ENCODE assay signal across 8 cellular contexts in genomic region chr9:111036946-111037743, GRCh38. TPM values are rescaled to one million over a fixed set of nuclear protein-coding genes. Genes with fewer than 3 reads are reported as not detected.
DNase-seq lines count a peak whose midpoint lies in the region; TF ChIP-seq lines count a peak whose summit lies in the region.

No MANE protein-coding gene starts in this region.

- peak overlapping the region; percentile 74 to 87 (median 84) for H3K27ac ChIP-seq in esophagus muscularis mucosa (replicated peaks in 1 of 4)

- TF ChIP-seq EP300 in esophagus muscularis mucosa (IDR thresholded peaks at IDR 0.05), result no peak

- no peaks in the 10 kb centered on the region for H3K27me3 Mint-ChIP-seq in nephron (ENCODE audit: low read depth)

- H3K4me1 Mint-ChIP-seq in nephron, result peaks cover 48% of the 10 kb centered on the region

- intact Hi-C loops in esophagus muscularis mucosa (cut with DNase I), result loop anchor here (5.0 kb wide), 1 partner anchor 260 kb away; no protein-coding TSS in a partner anchor

- H3K27me3 ChIP-seq in esophagus muscularis mucosa, result peaks cover 0 to 59% (median 11%) of the 10 kb centered on the region in 4 donors

- no peaks in the 10 kb centered on the region for H3K36me3 ChIP-seq in esophagus muscularis mucosa

- DNase-seq in Caki2 (ENCODE audit: low read depth) (peak; percentile 55), NCI-H69 (lab: John Stamatoyannopoulos, UW) (peak; percentile 19), esophagus muscularis mucosa (ENCODE audit: extremely low spot score) (no peak), NCI-H2171 (lab: John Stamatoyannopoulos, UW) (no peak), T-helper 1 cell (no peak), NCI-H446 treated with DMSO at 0.1 percent for 48 hours (lab: John Stamatoyannopoulos, UW) (no peak)
- DNase-seq in activated CD4-positive, CD25-positive, alpha-beta regulatory T cell (lab: John Stamatoyannopoulos, UW), result no peak

- H3K9me3 Mint-ChIP-seq in nephron, result no peaks in the 10 kb centered on the region

- peak overlapping the region; percentile 89 to 91 (median 89) for H3K4me3 Mint-ChIP-seq in nephron

- TF ChIP-seq CTCF in esophagus muscularis mucosa (IDR thresholded peaks at IDR 0.05) (no peak), nephron (IDR thresholded peaks at IDR 0.05; ENCODE audit: unreplicated experiment in 3 of 3) (no peak)

- H3K4me1 ChIP-seq in esophagus muscularis mucosa, result peaks cover 8 to 29% (median 20%) of the 10 kb centered on the region in 4 donors

- no peaks in the 10 kb centered on the region for H3K36me3 Mint-ChIP-seq in nephron (ENCODE audit: low read depth)

- H3K27ac Mint-ChIP-seq in nephron, result peak overlapping the region; percentile 90 to 95 (median 91)

- 21% methylated on average over 20 of the region's 23 CpGs for WGBS in esophagus muscularis mucosa

- peak overlapping the region; percentile 59 to 77 (median 66) for H3K4me3 ChIP-seq in esophagus muscularis mucosa

- no peak for TF ChIP-seq POLR2A in esophagus muscularis mucosa (IDR thresholded peaks at IDR 0.05; ENCODE audit: low read depth)

- in situ Hi-C loops in Caki2 (cut with HindIII; ENCODE audit: low pct_unique_long_range_greater_than_20kb, low sequenced_read_pairs), result no loop called here

- H3K9me3 ChIP-seq in esophagus muscularis mucosa, result no peaks in the 10 kb centered on the region

RNA-seq across cellular contexts. Expression of gene LPAR1, which starts 1.1 kb away (rescaled TPM):
- total RNA-seq in Caki2 (2014; rRNA removed; shearing (Covaris generic); ENCODE audit: low replicate concordance), result 28.2 and 36.2 TPM in 2 replicates
- 10 to 100 TPM; 34.1 to 55.5 (median 48.8) TPM for total RNA-seq in esophagus muscularis mucosa

Comparison
In these comparisons a context has a peak if more than half of its experiments do, and no peak if none do; other contexts are left out.
1. DNase-seq: peak in Caki2 (single experiment) and NCI-H69 (single experiment); none in esophagus muscularis mucosa (single experiment), NCI-H2171 (single experiment), activated CD4-positive, CD25-positive, alpha-beta regulatory T cell (0 of 4), T-helper 1 cell (0 of 5) and NCI-H446 treated with DMSO at 0.1 percent for 48 hours (single experiment).